Comparison of ENCODE assay signal across 18 cellular contexts in genomic region chr14:21089271-21089670, GRCh38. TPM values are rescaled to one million over a fixed set of nuclear protein-coding genes. Genes with fewer than 3 reads are reported as not detected.
DNase-seq lines count a peak whose midpoint lies in the region; ATAC-seq and TF ChIP-seq lines count a peak whose summit lies in the region.
"Had no signal": no experiment of that assay in that cellular context is flagged by ENCODE, and none has a peak within 500 bp of the region (broad histone marks: within the 10 kb centered on the region; RNA-seq: fewer than 3 reads in every experiment).

No MANE protein-coding gene starts in this region.

- H3K27me3 ChIP-seq in iPS-18a (ENCODE audit: control insufficient read depth, insufficient read depth, low read length) (no peaks in the 10 kb centered on the region), smooth muscle cell (ENCODE audit: low read depth) (no peaks in the 10 kb centered on the region)
- H3K27me3 ChIP-seq: gastroesophageal sphincter had no signal

- no peaks in the 10 kb centered on the region for H3K36me3 Mint-ChIP-seq in activated CD8-positive, alpha-beta memory T cell treated with anti-CD3 and anti-CD28 coated beads, Interleukin-2, amount 10 ng/mL, durations not matched to agents 7 days and 5 days
- H3K36me3 Mint-ChIP-seq in T-cell: peaks cover 3% of the 10 kb centered on the region

- no peaks in the 10 kb centered on the region for H3K27me3 Mint-ChIP-seq in activated CD8-positive, alpha-beta memory T cell treated with anti-CD3 and anti-CD28 coated beads, Interleukin-2, amount 10 ng/mL, durations not matched to agents 7 days and 5 days
- H3K27me3 Mint-ChIP-seq in T-cell: no peaks in the 10 kb centered on the region

- H3K4me2 ChIP-seq in smooth muscle cell: no peak overlapping the region
- H3K4me2 ChIP-seq: A549 had no signal

- H3K9me3 Mint-ChIP-seq in activated CD8-positive, alpha-beta memory T cell treated with anti-CD3 and anti-CD28 coated beads, Interleukin-2, amount 10 ng/mL, durations not matched to agents 7 days and 5 days (ENCODE audit: low read depth): no peaks in the 10 kb centered on the region
- H3K9me3 Mint-ChIP-seq in T-cell: no peaks in the 10 kb centered on the region
- H3K9me3 Mint-ChIP-seq: CD8-positive, alpha-beta T cell; T-helper 2 cell treated with Interferon-gamma antibody and Interleukin-4, amounts not matched to agents 5 μg/mL and 100 μg/mL, for 36 hours had no signal

- POLR2A ChIA-PET in T-cell (lab: Charles Lee): no interaction called here

- peaks cover 18% of the 10 kb centered on the region for H3K4me1 ChIP-seq in iPS-18a (ENCODE audit: control insufficient read depth, low read depth, low read length)
- H3K4me1 ChIP-seq in smooth muscle cell (ENCODE audit: low read depth): peaks cover 17% of the 10 kb centered on the region

- no peaks in the 10 kb centered on the region for H3K9me3 ChIP-seq in SK-N-MC (ENCODE audit: low read depth, low read length)
- no peaks in the 10 kb centered on the region for H3K9me3 ChIP-seq in iPS-18a (ENCODE audit: control insufficient read depth, low read depth, low read length)
- no peaks in the 10 kb centered on the region for H3K9me3 ChIP-seq in smooth muscle cell (replicated peaks; ENCODE audit: low read depth)
- H3K9me3 ChIP-seq: A549, gastroesophageal sphincter, left ventricle myocardium inferior had no signal

- H3K4me1 Mint-ChIP-seq in activated CD8-positive, alpha-beta memory T cell treated with anti-CD3 and anti-CD28 coated beads, Interleukin-2, amount 10 ng/mL, durations not matched to agents 7 days and 5 days: peaks cover 30% of the 10 kb centered on the region
- H3K4me1 Mint-ChIP-seq in T-cell: peaks cover 27 to 39% (median 38%) of the 10 kb centered on the region in 3 donors

- no peak for DNase-seq in activated CD8-positive, alpha-beta memory T cell treated with anti-CD3 and anti-CD28 coated beads, Interleukin-2, amount 10 ng/mL, durations not matched to agents 7 days and 5 days
- DNase-seq in activated CD8-positive, alpha-beta memory T cell treated with anti-CD3 and anti-CD28 coated beads for 24 hours: no peak
- DNase-seq in SK-N-MC (ENCODE audit: low read depth, low spot score) (no peak), smooth muscle cell (lab: John Stamatoyannopoulos, UW; ENCODE audit: unreplicated experiment) (no peak), T-cell (no peak), NCI-H1930 (lab: John Stamatoyannopoulos, UW) (no peak)
- DNase-seq in stimulated activated CD4-positive, alpha-beta T cell treated with anti-CD3 and anti-CD28 coated beads, Interleukin-15, amount 100 ng/mL, for 24 hours: no peak
- DNase-seq: aorta; CD8-positive, alpha-beta T cell; left ventricle myocardium inferior; NCI-H1436; NCI-H345 had no signal

- TF ChIP-seq CTCF in smooth muscle cell (IDR thresholded peaks at IDR 0.05; ENCODE audit: borderline replicate concordance, insufficient read depth, poor library complexity, severe bottlenecking): no peak

- H3K4me3 Mint-ChIP-seq in activated CD8-positive, alpha-beta memory T cell treated with anti-CD3 and anti-CD28 coated beads, Interleukin-2, amount 10 ng/mL, durations not matched to agents 7 days and 5 days: no peak overlapping the region
- H3K4me3 Mint-ChIP-seq in T-cell: no peak overlapping the region
- H3K4me3 Mint-ChIP-seq: CD8-positive, alpha-beta T cell; T-helper 2 cell treated with Interferon-gamma antibody and Interleukin-4, amounts not matched to agents 5 μg/mL and 100 μg/mL, for 36 hours had no signal

- peaks cover 29% of the 10 kb centered on the region for H4K20me1 ChIP-seq in smooth muscle cell (ENCODE audit: low read depth)

- H3K36me3 ChIP-seq in SK-N-MC (ENCODE audit: insufficient read depth, low read length) (peaks cover 73% of the 10 kb centered on the region), iPS-18a (ENCODE audit: control insufficient read depth, low read depth, low read length) (peaks cover 65% of the 10 kb centered on the region), smooth muscle cell (ENCODE audit: low read depth) (peaks cover under 1% of the 10 kb centered on the region)

- no peak overlapping the region for H3K9ac ChIP-seq in SK-N-MC (ENCODE audit: insufficient read length)
- no peak overlapping the region for H3K9ac ChIP-seq in iPS-18a (ENCODE audit: low read length)
- H3K9ac ChIP-seq in smooth muscle cell (ENCODE audit: low read depth): no peak overlapping the region

- peaks cover 66% of the 10 kb centered on the region for H3F3A ChIP-seq in smooth muscle cell (ENCODE audit: low read depth)

- H3K27ac ChIP-seq in SK-N-MC (peak overlapping the region; percentile 51; the same call in 1 of the 2 replicates), iPS-18a (ENCODE audit: low read length) (peak overlapping the region; percentile 17), smooth muscle cell (ENCODE audit: low read depth) (peak overlapping the region; percentile 90)
- H3K27ac ChIP-seq: coronary artery, left ventricle myocardium inferior had no signal

- H2AFZ ChIP-seq in smooth muscle cell (ENCODE audit: low read depth): no peak overlapping the region

- peak overlapping the region; percentile 50 for H3K27ac Mint-ChIP-seq in activated CD8-positive, alpha-beta memory T cell treated with anti-CD3 and anti-CD28 coated beads, Interleukin-2, amount 10 ng/mL, durations not matched to agents 7 days and 5 days
- no peak overlapping the region for H3K27ac Mint-ChIP-seq in T-cell

- no peak for ATAC-seq in activated CD8-positive, alpha-beta memory T cell treated with anti-CD3 and anti-CD28 coated beads, Interleukin-2, amount 10 ng/mL, durations not matched to agents 7 days and 5 days
- ATAC-seq in T-cell (replicated peaks in 1 of 4): no peak
- ATAC-seq: A549; CD8-positive, alpha-beta T cell; gastroesophageal sphincter had no signal

- WGBS in smooth muscle cell (ENCODE audit: low lambda C conversion rate): 92% methylated on average over 1 of the region's 1 CpG

- H3K4me3 ChIP-seq in SK-N-MC (no peak overlapping the region), iPS-18a (ENCODE audit: low read length) (no peak overlapping the region), smooth muscle cell (no peak overlapping the region)
- H3K4me3 ChIP-seq: A549, coronary artery, gastroesophageal sphincter, left ventricle myocardium inferior had no signal

- H3K79me2 ChIP-seq in smooth muscle cell (ENCODE audit: low read depth): no peaks in the 10 kb centered on the region

- CTCF ChIA-PET in activated CD8-positive, alpha-beta memory T cell treated with anti-CD3 and anti-CD28 coated beads, Interleukin-2, amount 10 ng/mL, durations not matched to agents 7 days and 5 days (lab: Charles Lee): interaction anchor here (0.8 to 11.6 kb wide), 8 partner anchors 9 to 118 kb away, joined by 3 to 339 read pairs (median 26); partner anchors contain the start of genes ARHGEF40, TMEM253 and ZNF219
- CTCF ChIA-PET in T-cell (lab: Charles Lee): interaction anchor here (0.6 to 3.9 kb wide), 10 partner anchors 9 to 105 kb away, joined by 3 to 61 read pairs (median 10); partner anchors contain the start of genes ARHGEF40 (in 1 of the 2) and ZNF219 (in 1 of the 2)

RNA-seq across cellular contexts. Expression of gene ZNF219, which starts 9.2 kb away (rescaled TPM):
- total RNA-seq in activated CD8-positive, alpha-beta memory T cell treated with anti-CD3 and anti-CD28 coated beads, Interleukin-2, amount 10 ng/mL, durations not matched to agents 7 days and 5 days: 1 to 10 TPM; 5.8 to 5.9 TPM
- total RNA-seq in smooth muscle cell (10.0 and 15.2 TPM in 2 replicates), T-cell (10 to 100 TPM in 1 of 5 donors, 1 to 10 TPM in 4; 7.2 to 12.4 (median 8.1) TPM)
- 8.8 and 12.6 TPM in 2 replicates for polyA plus RNA-seq in smooth muscle cell

RNA-seq across cellular contexts. Expression of gene TMEM253, which starts 11.6 kb away (rescaled TPM):
- total RNA-seq in activated CD8-positive, alpha-beta memory T cell treated with anti-CD3 and anti-CD28 coated beads, Interleukin-2, amount 10 ng/mL, durations not matched to agents 7 days and 5 days: not detected
- total RNA-seq in smooth muscle cell (1.0 TPM in 1 of 2 replicates, not detected in the other), T-cell (under 1 TPM in 1 of 5 donors, not detected in 4; 0.49 TPM)
- polyA plus RNA-seq in smooth muscle cell: 0.41 TPM in 1 of 2 replicates, not detected in the other
- total RNA-seq: aorta; CD8-positive, alpha-beta T cell had no signal

RNA-seq across cellular contexts. Expression of gene ARHGEF40, which starts 19.2 kb away (rescaled TPM):
- under 1 TPM in 1 of 2 experiments, not detected in 1; 0.09 TPM for total RNA-seq in activated CD8-positive, alpha-beta memory T cell treated with anti-CD3 and anti-CD28 coated beads, Interleukin-2, amount 10 ng/mL, durations not matched to agents 7 days and 5 days
- total RNA-seq in smooth muscle cell (53.1 and 74.4 TPM in 2 replicates), T-cell (1 to 10 TPM in 2 of 5 donors, under 1 TPM in 3; 0.39 to 3.3 (median 0.85) TPM)
- 67.8 and 73.5 TPM in 2 replicates for polyA plus RNA-seq in smooth muscle cell

RNA-seq across cellular contexts. Expression of gene RNASE8, which starts 31.6 kb away (rescaled TPM):
- total RNA-seq in activated CD8-positive, alpha-beta memory T cell treated with anti-CD3 and anti-CD28 coated beads, Interleukin-2, amount 10 ng/mL, durations not matched to agents 7 days and 5 days: not detected
- total RNA-seq in smooth muscle cell: not detected in 2 replicates
- not detected in 2 replicates for polyA plus RNA-seq in smooth muscle cell
- not detected for total RNA-seq in T-cell
- total RNA-seq: aorta; CD8-positive, alpha-beta T cell; gastroesophageal sphincter; HT1080; left ventricle myocardium inferior had no signal
- polyA plus RNA-seq: A549 had no signal

RNA-seq across cellular contexts. Expression of gene RNASE7, which starts 47.1 kb away (rescaled TPM):
- total RNA-seq in activated CD8-positive, alpha-beta memory T cell treated with anti-CD3 and anti-CD28 coated beads, Interleukin-2, amount 10 ng/mL, durations not matched to agents 7 days and 5 days: not detected
- 1.4 and 4.1 TPM in 2 replicates for total RNA-seq in smooth muscle cell
- polyA plus RNA-seq in smooth muscle cell: 0.66 and 0.93 TPM in 2 replicates
- not detected for total RNA-seq in T-cell
- total RNA-seq: aorta; CD8-positive, alpha-beta T cell; HT1080; left ventricle myocardium inferior had no signal
- polyA plus RNA-seq: A549, aorta had no signal

Comparison
In these comparisons a context has a peak if more than half of its experiments do, and no peak if none do; other contexts are left out.
1. H3K27ac ChIP-seq: peak in every context shown above with its lines; median percentile 90 in smooth muscle cell; 51 in SK-N-MC; 17 in iPS-18a.
2. RNA of gene ARHGEF40, which starts 19.2 kb away (total RNA-seq): 53.1 to 74.4 TPM in smooth muscle cell; 0.39 to 3.3 TPM in T-cell and 0.09 TPM in activated CD8-positive, alpha-beta memory T cell treated with anti-CD3 and anti-CD28 coated beads, Interleukin-2, amount 10 ng/mL, durations not matched to agents 7 days and 5 days; every median in the first group is over 10 times any median in the second.